ENCODE assay signal across 16 cellular contexts in the genomic region with DNA sequence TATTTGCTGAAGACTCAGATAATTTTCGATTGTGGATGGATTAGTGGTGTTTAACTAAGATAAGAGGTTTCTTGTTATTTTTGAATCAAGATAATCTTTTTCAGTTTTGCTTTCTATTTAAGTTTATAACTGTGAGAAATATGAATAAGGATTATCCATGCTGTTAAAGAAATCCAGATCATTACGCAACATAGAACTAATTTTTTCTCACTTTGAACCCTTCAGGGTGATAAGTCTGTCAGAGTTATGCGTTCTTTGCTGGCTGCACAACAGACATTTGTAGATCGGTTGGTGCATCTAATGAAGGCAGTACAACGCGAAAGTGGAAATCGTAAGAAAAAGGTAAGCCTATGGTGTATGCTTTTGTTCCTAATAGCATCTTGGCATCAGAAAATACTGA.
"Had no signal": no experiment of that assay in that cellular context is flagged by ENCODE, and none has a peak within 500 bp of the region (broad histone marks: within the 10 kb centered on the region; RNA-seq: fewer than 3 reads in every experiment).

No MANE protein-coding gene starts in this region.

- H3K9me3 ChIP-seq: MG63 had no signal

- H3K27ac ChIP-seq: RWPE1 had no signal

- H3K4me3 ChIP-seq: MG63 had no signal

- DNase-seq: Karpas-422, KG1, MG63, NCI-H1092 treated with DMSO at 0.1 percent for 48 hours, NCI-H1436, NCI-H187, NCI-H2029, NCI-H2081 treated with DMSO at 0.1 percent for 48 hours, NCI-H2171, NCI-H345, NCI-H446 treated with DMSO at 0.1 percent for 48 hours, NCI-H510A treated with DMSO at 0.1 percent for 48 hours, NCI-H526, SHP77 had no signal

- FAIRE-seq: RCC 7860 had no signal

- H3K27me3 ChIP-seq: MG63 had no signal
